ENCODE assay signal across 34 cellular contexts in genomic region chr9:136379003-136379287, GRCh38.
"Had no signal": no experiment of that assay in that cellular context is flagged by ENCODE, and none has a peak within 500 bp of the region (broad histone marks: within the 10 kb centered on the region; RNA-seq: fewer than 3 reads in every experiment).

No MANE protein-coding gene starts in this region.

- H3K27me3 ChIP-seq: MG63 had no signal

- H3K9ac ChIP-seq: KMS-11 had no signal

- H3K9me3 ChIP-seq: MG63 had no signal

- H3K27ac ChIP-seq: KMS-11 had no signal

- H3K4me3 ChIP-seq: MG63 had no signal

- H3K4me2 ChIP-seq: KMS-11 had no signal

- DNase-seq: Karpas-422, Kasumi-1, KG1, MG63, MM.1S, MV-4-11, NCI-H1048, NCI-H1092, NCI-H1092 treated with DMSO at 0.1 percent for 48 hours, NCI-H1105, NCI-H1105 treated with DMSO at 0.1 percent for 48 hours, NCI-H1417, NCI-H1417 treated with DMSO at 0.1 percent for 48 hours, NCI-H1436, NCI-H1436 treated with DMSO at 0.1 percent for 48 hours, NCI-H146, NCI-H1694, NCI-H187 treated with DMSO at 0.1 percent for 48 hours, NCI-H1930, NCI-H2029, NCI-H2029 treated with DMSO at 0.1 percent for 48 hours, NCI-H2081, NCI-H2081 treated with DMSO at 0.1 percent for 48 hours, NCI-H2107, NCI-H2171, NCI-H2171 treated with DMSO at 0.1 percent for 48 hours, NCI-H2227 treated with DMSO at 0.1 percent for 48 hours, NCI-H226, NCI-H345, NCI-H446, NCI-H446 treated with DMSO at 0.1 percent for 48 hours, NCI-H510A, NCI-H524 had no signal
